In the genomic region with DNA sequence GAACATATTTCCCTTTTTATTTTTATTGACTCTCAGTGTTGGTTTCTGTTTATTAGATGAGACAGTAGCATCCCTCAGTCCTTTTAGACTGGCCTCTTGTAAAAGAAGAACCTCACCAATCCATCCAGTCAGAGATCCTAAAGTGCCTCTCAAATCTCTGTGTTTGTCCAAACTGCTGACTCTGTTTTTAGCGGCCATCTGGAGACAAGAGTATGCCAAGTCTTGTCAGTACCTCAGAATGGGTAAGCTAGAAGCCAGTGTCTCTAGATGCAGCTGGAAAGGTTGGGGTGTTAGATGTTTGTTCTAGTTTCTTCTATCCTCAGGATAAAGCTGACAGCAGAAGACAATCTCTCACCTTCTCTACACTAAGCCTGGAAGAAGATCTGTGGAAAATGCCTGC, we compare ENCODE assay signal across 20 cellular contexts.
"Had no signal": no experiment of that assay in that cellular context is flagged by ENCODE, and none has a peak within 500 bp of the region (broad histone marks: within the 10 kb centered on the region; RNA-seq: fewer than 3 reads in every experiment).

No MANE protein-coding gene starts in this region.

- H3K27ac ChIP-seq: SJSA1, SK-N-MC had no signal

- H3K4me3 ChIP-seq: SJSA1, SK-N-MC had no signal

- H3K27me3 ChIP-seq: SJSA1 had no signal

- H3K4me1 ChIP-seq: SJSA1 had no signal

- H3K36me3 ChIP-seq: SJSA1 had no signal

- DNase-seq: KBM-7, MV-4-11, NCI-H1048, NCI-H1105, NCI-H1417, NCI-H1436 treated with DMSO at 0.1 percent for 48 hours, NCI-H1694, NCI-H187 treated with DMSO at 0.1 percent for 48 hours, NCI-H2029 treated with DMSO at 0.1 percent for 48 hours, NCI-H2171 treated with DMSO at 0.1 percent for 48 hours, NCI-H345, NCI-H510A, NCI-H524 treated with DMSO at 0.1 percent for 48 hours, NCI-H69, NCI-H774, Right ventricle myocardium superior, RPMI8226, SIG-M5 had no signal

- H3K9me3 ChIP-seq: SJSA1 had no signal
